27 cellular contexts compared by ENCODE assay signal in genomic region chrX:24643116-24643515, GRCh38. TPM values are rescaled to one million over a fixed set of nuclear protein-coding genes. Genes with fewer than 3 reads are reported as not detected.
DNase-seq lines count a peak whose midpoint lies in the region; ATAC-seq and TF ChIP-seq lines count a peak whose summit lies in the region.
"Had no signal": no experiment of that assay in that cellular context is flagged by ENCODE, and none has a peak within 500 bp of the region (broad histone marks: within the 10 kb centered on the region; RNA-seq: fewer than 3 reads in every experiment).

No MANE protein-coding gene starts in this region.

- BruUV-seq in HCT116 (replicated peaks; lab: Mats Ljungman, UMichigan): no TSS peak

- H3K9me3 ChIP-seq in HCT116 (ENCODE audit: control insufficient read depth in 1 of 2, insufficient read depth in 1 of 2, low read depth in 1 of 2, low read length in 2 of 2): no peaks in the 10 kb centered on the region
- H3K9me3 ChIP-seq in BE2C: no peaks in the 10 kb centered on the region
- H3K9me3 ChIP-seq: heart right ventricle, sigmoid colon, upper lobe of left lung had no signal

- H3K9me2 ChIP-seq in HCT116 (ENCODE audit: insufficient read depth): no peaks in the 10 kb centered on the region

- H3K27ac ChIP-seq in 22Rv1: peak overlapping the region; percentile 39; the same call in 1 of the 2 replicates
- no peak overlapping the region for H3K27ac ChIP-seq in HCT116 (ENCODE audit: low read depth, low read length)
- H3K27ac ChIP-seq: BLaER1, dorsolateral prefrontal cortex, heart right ventricle, sigmoid colon, upper lobe of left lung had no signal

- RAD21 ChIA-PET in HCT116 (lab: Charles Lee; ENCODE audit: low non-redundant PET in 1 of 2, low total read pairs in 2 of 2, uncharacterized antibody in 2 of 2, unreplicated experiment in 2 of 2): no interaction called here

- no peak for TF ChIP-seq POLR2A in HCT116 (IDR thresholded peaks at IDR 0.05; ENCODE audit: borderline replicate concordance, extremely low read depth, insufficient read depth, insufficient read length)
- TF ChIP-seq POLR2A in erythroblast (IDR thresholded peaks at IDR 0.05; ENCODE audit: low read length): no peak

- CTCF ChIA-PET in HCT116 (lab: Charles Lee): no interaction called here

- H4K20me1 ChIP-seq in HCT116 (ENCODE audit: insufficient read depth): no peaks in the 10 kb centered on the region
- H4K20me1 ChIP-seq: BLaER1 had no signal

- no peak for TF ChIP-seq RAD21 in HCT116 (IDR thresholded peaks at IDR 0.05; ENCODE audit: low read depth)

- no peak for TF ChIP-seq CTCF in 22Rv1 (IDR thresholded peaks at IDR 0.05)
- no peak for TF ChIP-seq CTCF in HCT116 (IDR thresholded peaks at IDR 0.05 in 2 of 3, conservative IDR thresholded peaks at IDR 0.05 in 1 of 3; ENCODE audit: borderline replicate concordance in 1 of 3, insufficient read depth in 1 of 3, low read depth in 2 of 3, low read length in 2 of 3)
- no peak for TF ChIP-seq CTCF in BE2C (IDR thresholded peaks at IDR 0.05; ENCODE audit: low read depth, low read length)

- H3K27me3 ChIP-seq in HCT116 (ENCODE audit: insufficient read depth, low read length): no peaks in the 10 kb centered on the region
- H3K27me3 ChIP-seq in BE2C: no peaks in the 10 kb centered on the region
- H3K27me3 ChIP-seq: sigmoid colon, upper lobe of left lung had no signal

- ATAC-seq in HCT116: no peak
- ATAC-seq: activated naive CD8-positive, alpha-beta T cell treated with anti-CD3 and anti-CD28 coated beads, Interleukin-2, amount 50 U/mL, for 24 hours; activated T-cell treated with anti-CD3 and anti-CD28 coated beads, Interleukin-2, amount 50 U/mL, for 4 hours; heart right ventricle; left colon; Right ventricle myocardium inferior; stimulated activated memory B cell treated with anti-CD40 and anti-IgM and Interleukin-4, amounts not matched to agents 10 μg/mL and 1 μg/mL and 100 μg/mL, for 72 hours had no signal

- intact Hi-C loops in HCT116 (cut with micrococcal nuclease): no loop called here

- DNase-seq in HCT116 (ENCODE audit: low read depth, low spot score): no peak
- peak; percentile 10 for DNase-seq in RPMI7951 (ENCODE audit: low read depth)
- DNase-seq in erythroblast (lab: John Stamatoyannopoulos, UW): peak; percentile 44 to 72
- DNase-seq in NCI-H187 treated with DMSO at 0.1 percent for 48 hours (lab: John Stamatoyannopoulos, UW): no peak
- DNase-seq in hippocampal formation (lab: John Stamatoyannopoulos, UW): no peak
- no peak for DNase-seq in BE2C
- DNase-seq in iPS-NIHi11 (ENCODE audit: low spot score): no peak
- DNase-seq: activated CD4-positive, alpha-beta T cell treated with anti-CD3 and anti-CD28 coated beads for 4 hours; activated naive CD8-positive, alpha-beta T cell treated with anti-CD3 and anti-CD28 coated beads, Interleukin-2, amount 50 U/mL, for 24 hours; activated T-cell treated with anti-CD3 and anti-CD28 coated beads, Interleukin-2, amount 50 U/mL, for 4 hours; cerebellar nuclear complex; COR-L47; DND-41; dorsolateral prefrontal cortex; heart right ventricle; left colon; NCI-H1417; NCI-H2081 treated with DMSO at 0.1 percent for 48 hours; sigmoid colon; stimulated activated CD4-positive, alpha-beta T cell treated with anti-CD3 and anti-CD28 coated beads, Interleukin-4, amount 100 ng/mL, for 4 hours; substantia nigra; T-helper 2 cell; upper lobe of left lung had no signal

- no peak overlapping the region for H2AFZ ChIP-seq in HCT116 (ENCODE audit: low read depth, low read length, poor library complexity, severe bottlenecking)

- no peaks in the 10 kb centered on the region for H3K79me2 ChIP-seq in HCT116 (ENCODE audit: insufficient read depth, low read length)

- no peaks in the 10 kb centered on the region for H3K4me1 ChIP-seq in HCT116 (ENCODE audit: control insufficient read depth in 1 of 2, insufficient read depth in 2 of 2, low read length in 2 of 2)
- H3K4me1 ChIP-seq in BE2C: no peaks in the 10 kb centered on the region

- POLR2A ChIA-PET in HCT116 (lab: Charles Lee): no interaction called here

- H3K4me3 ChIP-seq in HCT116 (replicated peaks in 1 of 2; ENCODE audit: low read depth in 1 of 2, low read length in 2 of 2) (no peak overlapping the region), BE2C (ENCODE audit: low read depth, low read length) (no peak overlapping the region)
- H3K4me3 ChIP-seq: BLaER1, dorsolateral prefrontal cortex, heart right ventricle, sigmoid colon, upper lobe of left lung had no signal

- H3K9ac ChIP-seq in HCT116 (ENCODE audit: low read length): no peak overlapping the region
- H3K9ac ChIP-seq: BLaER1 had no signal

- H3K36me3 ChIP-seq in HCT116 (ENCODE audit: control insufficient read depth in 1 of 2, insufficient read depth in 2 of 2, low read length in 2 of 2): no peaks in the 10 kb centered on the region
- H3K36me3 ChIP-seq in BE2C: no peaks in the 10 kb centered on the region
- H3K36me3 ChIP-seq: BLaER1, heart right ventricle, sigmoid colon, upper lobe of left lung had no signal

- no peak overlapping the region for H3K4me2 ChIP-seq in HCT116 (ENCODE audit: low read length)
- H3K4me2 ChIP-seq: BLaER1 had no signal

TF ChIP-seq in HCT116, 20 proteins besides CTCF, POLR2A, EP300 and RAD21:
- TF ChIP-seq CEBPB (IDR thresholded peaks at IDR 0.05; ENCODE audit: low read depth): peak; percentile 42; the same call in 1 of the 2 replicates
- TF ChIP-seq EZH2phosphoT487 (IDR thresholded peaks at IDR 0.05; ENCODE audit: borderline replicate concordance): no peak

RNA-seq across cellular contexts. Expression of gene PCYT1B, which starts 4.0 kb away (rescaled TPM):
- not detected for total RNA-seq in HCT116 (2021; ENCODE audit: unreplicated experiment)
- polyA plus RNA-seq in HCT116 (2012): not detected in 2 replicates
- 0.39 and 0.84 TPM in 2 replicates for total RNA-seq in RPMI7951 (2014; rRNA removed; shearing (Covaris generic))
- polyA plus RNA-seq in BE2C (2012; ENCODE audit: insufficient read depth, insufficient read length, low read depth): 0.97 TPM
- total RNA-seq: activated T-cell treated with anti-CD3 and anti-CD28 coated beads, Interleukin-2, amount 50 U/mL, for 4 hours; Right ventricle myocardium inferior had no signal

RNA-seq across cellular contexts. Expression of gene POLA1, which starts 50.6 kb away (rescaled TPM):
- 27.0 TPM for total RNA-seq in HCT116 (2021; ENCODE audit: unreplicated experiment)
- polyA plus RNA-seq in HCT116 (2012): 9.0 and 11.0 TPM in 2 replicates
- 26.2 and 28.6 TPM in 2 replicates for total RNA-seq in RPMI7951 (2014; rRNA removed; shearing (Covaris generic))
- polyA plus RNA-seq in BE2C (2012; ENCODE audit: insufficient read depth, insufficient read length, low read depth): 6.1 TPM

Comparison
In these comparisons a context has a peak if more than half of its experiments do, and no peak if none do; other contexts are left out.
1. DNase-seq: peak in RPMI7951 (single experiment) and erythroblast (2 of 2); none in HCT116 (single experiment), NCI-H187 treated with DMSO at 0.1 percent for 48 hours (single experiment), hippocampal formation (0 of 2), BE2C (single experiment) and iPS-NIHi11 (single experiment).